In genomic region chr6:84882768-84883766, GRCh38 we compare ENCODE assay signal across 2 cellular contexts.
TF ChIP-seq lines count a peak whose summit lies in the region.

No MANE protein-coding gene starts in this region.

TF ChIP-seq in liver, 16 proteins besides CTCF, POLR2A, EP300 and RAD21 (continued from another document):
- TF ChIP-seq, protein P1, sequence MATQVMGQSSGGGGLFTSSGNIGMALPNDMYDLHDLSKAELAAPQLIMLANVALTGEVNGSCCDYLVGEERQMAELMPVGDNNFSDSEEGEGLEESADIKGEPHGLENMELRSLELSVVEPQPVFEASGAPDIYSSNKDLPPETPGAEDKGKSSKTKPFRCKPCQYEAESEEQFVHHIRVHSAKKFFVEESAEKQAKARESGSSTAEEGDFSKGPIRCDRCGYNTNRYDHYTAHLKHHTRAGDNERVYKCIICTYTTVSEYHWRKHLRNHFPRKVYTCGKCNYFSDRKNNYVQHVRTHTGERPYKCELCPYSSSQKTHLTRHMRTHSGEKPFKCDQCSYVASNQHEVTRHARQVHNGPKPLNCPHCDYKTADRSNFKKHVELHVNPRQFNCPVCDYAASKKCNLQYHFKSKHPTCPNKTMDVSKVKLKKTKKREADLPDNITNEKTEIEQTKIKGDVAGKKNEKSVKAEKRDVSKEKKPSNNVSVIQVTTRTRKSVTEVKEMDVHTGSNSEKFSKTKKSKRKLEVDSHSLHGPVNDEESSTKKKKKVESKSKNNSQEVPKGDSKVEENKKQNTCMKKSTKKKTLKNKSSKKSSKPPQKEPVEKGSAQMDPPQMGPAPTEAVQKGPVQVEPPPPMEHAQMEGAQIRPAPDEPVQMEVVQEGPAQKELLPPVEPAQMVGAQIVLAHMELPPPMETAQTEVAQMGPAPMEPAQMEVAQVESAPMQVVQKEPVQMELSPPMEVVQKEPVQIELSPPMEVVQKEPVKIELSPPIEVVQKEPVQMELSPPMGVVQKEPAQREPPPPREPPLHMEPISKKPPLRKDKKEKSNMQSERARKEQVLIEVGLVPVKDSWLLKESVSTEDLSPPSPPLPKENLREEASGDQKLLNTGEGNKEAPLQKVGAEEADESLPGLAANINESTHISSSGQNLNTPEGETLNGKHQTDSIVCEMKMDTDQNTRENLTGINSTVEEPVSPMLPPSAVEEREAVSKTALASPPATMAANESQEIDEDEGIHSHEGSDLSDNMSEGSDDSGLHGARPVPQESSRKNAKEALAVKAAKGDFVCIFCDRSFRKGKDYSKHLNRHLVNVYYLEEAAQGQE (IDR thresholded peaks at IDR 0.05) = no peak
- TF ChIP-seq HNF4A (conservative IDR thresholded peaks at IDR 0.05) (peak; percentile 72 to 75), HNF4G (IDR thresholded peaks at IDR 0.05) (no peak), NR2F2 (IDR thresholded peaks at IDR 0.05) (no peak), JUND (IDR thresholded peaks at IDR 0.05) (peak; percentile 51 to 76), TAF1 (conservative IDR thresholded peaks at IDR 0.05) (no peak), EGR1 (IDR thresholded peaks at IDR 0.05; ENCODE audit: low read depth in 2 of 2) (no peak), GABPA (IDR thresholded peaks at IDR 0.05 in 1 of 2, conservative IDR thresholded peaks at IDR 0.05 in 1 of 2) (no peak), SP1 (IDR thresholded peaks at IDR 0.05) (peak; percentile 60)
- TF ChIP-seq, protein P2, sequence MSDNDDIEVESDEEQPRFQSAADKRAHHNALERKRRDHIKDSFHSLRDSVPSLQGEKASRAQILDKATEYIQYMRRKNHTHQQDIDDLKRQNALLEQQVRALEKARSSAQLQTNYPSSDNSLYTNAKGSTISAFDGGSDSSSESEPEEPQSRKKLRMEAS (IDR thresholded peaks at IDR 0.05) = no peak

TF ChIP-seq in HepG2, 621 proteins besides CTCF, POLR2A, EP300 and RAD21 (continued from another document):
- TF ChIP-seq, protein P3, sequence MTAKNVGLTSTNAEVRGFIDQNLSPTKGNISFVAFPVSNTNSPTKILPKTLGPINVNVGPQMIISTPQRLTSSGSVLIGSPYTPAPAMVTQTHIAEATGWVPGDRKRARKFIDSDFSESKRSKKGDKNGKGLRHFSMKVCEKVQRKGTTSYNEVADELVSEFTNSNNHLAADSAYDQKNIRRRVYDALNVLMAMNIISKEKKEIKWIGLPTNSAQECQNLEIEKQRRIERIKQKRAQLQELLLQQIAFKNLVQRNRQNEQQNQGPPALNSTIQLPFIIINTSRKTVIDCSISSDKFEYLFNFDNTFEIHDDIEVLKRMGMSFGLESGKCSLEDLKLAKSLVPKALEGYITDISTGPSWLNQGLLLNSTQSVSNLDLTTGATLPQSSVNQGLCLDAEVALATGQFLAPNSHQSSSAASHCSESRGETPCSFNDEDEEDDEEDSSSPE (CRISPR knock-in tag; IDR thresholded peaks at IDR 0.05) = no peak
- no peak for TF ChIP-seq ZNF556 (CRISPR knock-in tag; IDR thresholded peaks at IDR 0.05; ENCODE audit: borderline replicate concordance)
- no peak for TF ChIP-seq ZBTB33 (CRISPR knock-in tag; IDR thresholded peaks at IDR 0.05)
- TF ChIP-seq ZHX1 (CRISPR knock-in tag; IDR thresholded peaks at IDR 0.05; ENCODE audit: low read depth) = no peak
- TF ChIP-seq ZNF580 (CRISPR knock-in tag; IDR thresholded peaks at IDR 0.05; ENCODE audit: borderline replicate concordance, low read depth) = no peak
- no peak for TF ChIP-seq IKZF1 (IDR thresholded peaks at IDR 0.05)
- no peak for TF ChIP-seq TRIM24 (CRISPR knock-in tag; IDR thresholded peaks at IDR 0.05)
- TF ChIP-seq KDM1A (CRISPR knock-in tag; IDR thresholded peaks at IDR 0.05) = no peak
- TF ChIP-seq ZFP1 (CRISPR knock-in tag; IDR thresholded peaks at IDR 0.05) = no peak
- TF ChIP-seq CAMTA2 (CRISPR knock-in tag; IDR thresholded peaks at IDR 0.05; ENCODE audit: borderline replicate concordance) = no peak
- TF ChIP-seq, protein P4, sequence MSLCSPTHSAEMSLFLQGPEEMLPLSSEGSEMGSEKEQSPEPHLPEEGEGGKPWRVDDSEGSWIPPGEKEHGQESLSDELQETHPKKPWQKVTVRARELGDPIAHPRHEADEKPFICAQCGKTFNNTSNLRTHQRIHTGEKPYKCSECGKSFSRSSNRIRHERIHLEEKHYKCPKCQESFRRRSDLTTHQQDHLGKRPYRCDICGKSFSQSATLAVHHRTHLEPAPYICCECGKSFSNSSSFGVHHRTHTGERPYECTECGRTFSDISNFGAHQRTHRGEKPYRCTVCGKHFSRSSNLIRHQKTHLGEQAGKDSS (CRISPR knock-in tag; IDR thresholded peaks at IDR 0.05; ENCODE audit: borderline replicate concordance, low read depth) = no peak
- no peak for TF ChIP-seq MEIS1 (CRISPR knock-in tag; IDR thresholded peaks at IDR 0.05; ENCODE audit: borderline replicate concordance)
